ENCODE assay signal across 14 cellular contexts in genomic region chr7:41701542-41701941, GRCh38. TPM values are rescaled to one million over a fixed set of nuclear protein-coding genes. Genes with fewer than 3 reads are reported as not detected.
A peak's percentile ranks its signal among the peaks of the same experiment; 100 is the strongest.
DNase-seq lines count a peak whose midpoint lies in the region; ATAC-seq, FAIRE-seq and TF ChIP-seq lines count a peak whose summit lies in the region.
"Had no signal": no experiment of that assay in that cellular context is flagged by ENCODE, and none has a peak within 500 bp of the region (broad histone marks: within the 10 kb centered on the region; RNA-seq: fewer than 3 reads in every experiment).

No MANE protein-coding gene starts in this region.

- ATAC-seq in SK-N-SH treated with all-trans-retinoic acid at 6 μM for 48 hours, result no peak
- ATAC-seq in lower lobe of right lung, result no peak
- ATAC-seq in thoracic aorta (ENCODE audit: insufficient number of reproducible peaks, low FRiP score, low read depth), result no peak
- no peak for ATAC-seq in GM18909 (IDR thresholded peaks at IDR 0.05; ENCODE audit: poor library complexity, unreplicated experiment)
- ATAC-seq in GM21526 (IDR thresholded peaks at IDR 0.05; ENCODE audit: low FRiP score, unreplicated experiment), result no peak

- H3K4me1 ChIP-seq in SK-N-SH (ENCODE audit: control insufficient read depth in 1 of 2, insufficient read depth in 2 of 2, low read depth in 1 of 2, low read length in 1 of 2) (peaks cover 19 to 24% of the 10 kb centered on the region in 2 experiments), H1 (replicated peaks in 1 of 4; ENCODE audit: control insufficient read depth in 3 of 4, insufficient read depth in 4 of 4, low read length in 3 of 4) (peaks cover 13 to 32% (median 19%) of the 10 kb centered on the region in 4 experiments), lower lobe of right lung (peaks cover 25% of the 10 kb centered on the region), thoracic aorta (ENCODE audit: control insufficient read depth in 1 of 2, low read depth in 2 of 2) (peaks cover 12 to 60% of the 10 kb centered on the region in 2 donors)

- H3K27ac ChIP-seq in SK-N-SH (ENCODE audit: low read depth in 2 of 2, low read length in 1 of 2) (peak overlapping the region; percentile 73 to 92; a peak in 3 of 4 replicates), H1 (ENCODE audit: low read depth, low read length) (no peak overlapping the region), lower lobe of right lung (peak overlapping the region; percentile 49), thoracic aorta (peak overlapping the region; percentile 86 to 88)
- H3K27ac ChIP-seq: HL-60 had no signal

- TF ChIP-seq CTCF in SK-N-SH (IDR thresholded peaks at IDR 0.05) (no peak), H1 (IDR thresholded peaks at IDR 0.05; ENCODE audit: control extremely low read depth in 1 of 3, insufficient read depth in 1 of 3, low read depth in 1 of 3, low read length in 3 of 3) (no peak), lower lobe of right lung (IDR thresholded peaks at IDR 0.05) (no peak), thoracic aorta (IDR thresholded peaks at IDR 0.05) (no peak)

- no peak overlapping the region for H3K14ac ChIP-seq in H1 (ENCODE audit: insufficient read length)

- H4K8ac ChIP-seq in H1 (ENCODE audit: extremely low read depth, insufficient read depth, low read length), result no peak overlapping the region

- H2AFZ ChIP-seq in SK-N-SH (ENCODE audit: low read depth), result no peak overlapping the region
- H2AFZ ChIP-seq in H1 (ENCODE audit: low read length), result peak overlapping the region; percentile 86; the same call in 1 of the 2 replicates

- 74% methylated on average over 9 of the region's 9 CpGs for WGBS in SK-N-SH (ENCODE audit: low lambda C conversion rate)
- 10% methylated on average over 9 of the region's 9 CpGs; no CpG with 5 or more reads in 1 of the 2 experiments for WGBS in H1 (ENCODE audit: extremely low coverage in 1 of 2, insufficient coverage in 1 of 2, insufficient read length in 1 of 2, insufficient replicate concordance in 2 of 2, low coverage in 1 of 2, low lambda C conversion rate in 2 of 2, missing lambda C conversion rate in 1 of 2), 2 experiments

- H2AK5ac ChIP-seq in H1 (ENCODE audit: low read depth, low read length), result no peak overlapping the region

- H3K9ac ChIP-seq in SK-N-SH, result peak overlapping the region; percentile 85
- no peak overlapping the region for H3K9ac ChIP-seq in H1 (replicated peaks in 1 of 4; ENCODE audit: extremely low read depth in 1 of 4, low read depth in 3 of 4, low read length in 3 of 4)

- no peak overlapping the region; the same call in 1 of the 2 replicates for H3K18ac ChIP-seq in H1 (ENCODE audit: extremely low read depth, low read length)

- no peak overlapping the region for H2BK20ac ChIP-seq in H1 (ENCODE audit: low read length)

- CTCF ChIA-PET in SK-N-SH (lab: Yijun Ruan, JAX) (interaction anchor here (2.5 to 11.0 kb wide), 4 partner anchors 7 to 1468 kb away, joined by 11 to 148 read pairs (median 91); no protein-coding TSS in a partner anchor), H1 (lab: Charles Lee; ENCODE audit: partially characterized antibody) (interaction anchor here (1.2 to 2.6 kb wide), 4 partner anchors 10 to 698 kb away, joined by 3 to 19 read pairs (median 6); no protein-coding TSS in a partner anchor)

- H2BK120ac ChIP-seq in H1 (replicated peaks; ENCODE audit: low read depth, low read length), result no peak overlapping the region

- H2BK15ac ChIP-seq in H1 (ENCODE audit: low read length), result no peak overlapping the region

- H3K36me3 ChIP-seq in SK-N-SH (replicated peaks in 1 of 2; ENCODE audit: control insufficient read depth in 1 of 2, insufficient read depth in 2 of 2, low read length in 1 of 2) (peaks cover 34 to 36% of the 10 kb centered on the region in 2 experiments), H1 (ENCODE audit: control insufficient read depth in 2 of 4, insufficient read depth in 4 of 4, low read length in 3 of 4) (no peaks in the 10 kb centered on the region), lower lobe of right lung (no peaks in the 10 kb centered on the region), thoracic aorta (no peaks in the 10 kb centered on the region)
- H3K36me3 ChIP-seq: tibial nerve had no signal

- H3K9me3 ChIP-seq in SK-N-SH (no peaks in the 10 kb centered on the region), H1 (ENCODE audit: insufficient read depth in 2 of 2, low read depth in 1 of 2, low read length in 1 of 2) (no peaks in the 10 kb centered on the region), lower lobe of right lung (no peaks in the 10 kb centered on the region), thoracic aorta (no peaks in the 10 kb centered on the region)
- H3K9me3 ChIP-seq: tibial nerve had no signal

- H3K27me3 ChIP-seq in SK-N-SH (ENCODE audit: insufficient read depth), result no peaks in the 10 kb centered on the region
- peaks cover under 1 to 14% (median 9%) of the 10 kb centered on the region in 4 experiments for H3K27me3 ChIP-seq in H1 (replicated peaks in 1 of 4; ENCODE audit: control insufficient read depth in 3 of 4, extremely low read depth in 1 of 4, insufficient read depth in 3 of 4, low read length in 3 of 4)
- H3K27me3 ChIP-seq in lower lobe of right lung (ENCODE audit: low read depth), result peaks cover 12% of the 10 kb centered on the region
- H3K27me3 ChIP-seq in thoracic aorta (replicated peaks; ENCODE audit: insufficient read depth), result no peaks in the 10 kb centered on the region

- H3K4me3 ChIP-seq in SK-N-SH (ENCODE audit: low read depth in 2 of 2, low read length in 1 of 2) (peak overlapping the region; percentile 58 to 90), H1 (ENCODE audit: extremely low read depth in 1 of 4, insufficient read depth in 2 of 4, low read depth in 3 of 4, low read length in 4 of 4) (peak overlapping the region; percentile 40 to 70 (median 50); a peak in 5 of 8 replicates), lower lobe of right lung (peak overlapping the region; percentile 38), thoracic aorta (peak overlapping the region; percentile 72)

- intact Hi-C loops in lower lobe of right lung (cut with DNase I), result no loop called here

- H3F3A ChIP-seq in SK-N-SH (replicated peaks; ENCODE audit: insufficient read depth), result peaks cover 70% of the 10 kb centered on the region

- no peak overlapping the region for H2BK5ac ChIP-seq in H1 (ENCODE audit: low read depth, low read length)

- H3K79me1 ChIP-seq in H1 (ENCODE audit: low read depth, low read length), result no peaks in the 10 kb centered on the region

- no peaks in the 10 kb centered on the region for H3K9me2 ChIP-seq in SK-N-SH

- no peak for FAIRE-seq in H1 (lab: Jason Lieb, UNC)
- FAIRE-seq: colon had no signal

- no peak overlapping the region for H2BK12ac ChIP-seq in H1 (ENCODE audit: low read depth, low read length)

- H4K20me1 ChIP-seq in SK-N-SH (ENCODE audit: insufficient read depth) (peaks cover 39% of the 10 kb centered on the region), H1 (replicated peaks in 1 of 2; ENCODE audit: control insufficient read depth in 1 of 2, insufficient read depth in 2 of 2, low read length in 2 of 2) (no peaks in the 10 kb centered on the region)

- H3K4ac ChIP-seq in H1 (replicated peaks; ENCODE audit: insufficient read length, low read depth, low read length), result no peak overlapping the region

- TF ChIP-seq RAD21 in SK-N-SH (IDR thresholded peaks at IDR 0.05; ENCODE audit: low read length) (no peak), H1 (IDR thresholded peaks at IDR 0.05 in 1 of 2, conservative IDR thresholded peaks at IDR 0.05 in 1 of 2; ENCODE audit: low read depth in 2 of 2, low read length in 2 of 2) (no peak)

- peaks cover 87% of the 10 kb centered on the region for H3K79me2 ChIP-seq in SK-N-SH (ENCODE audit: insufficient read depth)
- no peaks in the 10 kb centered on the region for H3K79me2 ChIP-seq in H1 (ENCODE audit: control insufficient read depth in 1 of 2, insufficient read depth in 2 of 2, low read length in 2 of 2)

- TF ChIP-seq POLR2A in H1 (IDR thresholded peaks at IDR 0.05; ENCODE audit: control extremely low read depth in 1 of 2, low read depth in 2 of 2, low read length in 2 of 2), result no peak

- DNase-seq in SK-N-SH (no peak), H1 (ENCODE audit: low read depth in 1 of 2, low spot score in 2 of 2) (no peak), lower lobe of right lung (no peak), thoracic aorta (ENCODE audit: low spot score) (no peak)
- DNase-seq in stimulated activated CD4-positive, alpha-beta T cell treated with anti-CD3 and anti-CD28 coated beads, Interleukin-2, amount 100 ng/mL, for 24 hours, result no peak
- DNase-seq: 8988T; activated CD4-positive, alpha-beta T cell treated with anti-CD3 and anti-CD28 coated beads, Interleukin-2, amount 50 U/mL, for 48 hours; activated effector memory CD4-positive, alpha-beta T cell treated with anti-CD3 and anti-CD28 coated beads, Interleukin-2, amount 50 U/mL, for 16 hours had no signal

- no peak overlapping the region for H3K23ac ChIP-seq in H1 (ENCODE audit: insufficient read length)

- H4K5ac ChIP-seq in H1 (ENCODE audit: insufficient read length, low read depth, low read length), result no peak overlapping the region

- TF ChIP-seq EP300 in SK-N-SH (IDR thresholded peaks at IDR 0.05; ENCODE audit: borderline replicate concordance in 1 of 2, low read depth in 1 of 2, low read length in 1 of 2), result no peak
- TF ChIP-seq EP300 in H1 (IDR thresholded peaks at IDR 0.05; ENCODE audit: borderline replicate concordance in 1 of 2, low read depth in 2 of 2, low read length in 2 of 2), result no peak

- POLR2A ChIA-PET in SK-N-SH (lab: Yijun Ruan, JAX), result no interaction called here
- POLR2A ChIA-PET in H1 (lab: Charles Lee; ENCODE audit: partially characterized antibody), result no interaction called here

- H3K23me2 ChIP-seq in H1 (ENCODE audit: low read depth, low read length), result peaks cover 11% of the 10 kb centered on the region

- H4K91ac ChIP-seq in H1 (replicated peaks; ENCODE audit: insufficient read length, low read length), result no peak overlapping the region

- no peak overlapping the region for H3K56ac ChIP-seq in H1 (replicated peaks; ENCODE audit: insufficient read length, low read depth, low read length)

- peak overlapping the region; percentile 94 for H3K4me2 ChIP-seq in SK-N-SH
- peak overlapping the region; percentile 95 to 98 for H3K4me2 ChIP-seq in H1 (ENCODE audit: insufficient read depth in 1 of 2, low read depth in 2 of 2, low read length in 2 of 2)

TF ChIP-seq in H1, 55 proteins besides CTCF, POLR2A, EP300 and RAD21 (continues in another document):
- TF ChIP-seq EZH2 (IDR thresholded peaks at IDR 0.05; ENCODE audit: low read depth, low read length, severe bottlenecking), result no peak

RNA-seq across cellular contexts. Expression of gene INHBA, which starts 1.3 kb away (rescaled TPM):
- polyA plus RNA-seq in SK-N-SH (2012; rRNA removed) (81.0 and 110 TPM in 2 replicates), H1 (2011; rRNA removed) (1.1 TPM in 2 replicates)
- polyA plus RNA-seq in SK-N-SH (2012; cell fraction: cytosol; rRNA removed), result 68.9 and 78.0 TPM in 2 replicates
- polyA plus RNA-seq in SK-N-SH (2012; cell fraction: nucleus; rRNA removed), result 100 and 120 TPM in 2 replicates
- total RNA-seq in H1 (2021; fragmentation: NEBNext Ultra II Directional; extraction: Animal tissue kit (Norgen Biotek cat#: 25700)), result 2.7 and 2.8 TPM in 2 replicates
- polyA plus RNA-seq in H1 (2011; cell fraction: cytosol; rRNA removed), result 1.2 TPM
- 3.3 TPM for polyA plus RNA-seq in H1 (2011; cell fraction: nucleus; rRNA removed)
- 1.8 to 2.4 TPM (median 2.1 TPM) in 4 replicates for polyA plus RNA-seq in H1 (2012, experiment 1 of 2)
- 0.52 TPM for polyA plus RNA-seq in H1 (2012, experiment 2 of 2)
- polyA plus RNA-seq in H1 (2013, experiment 1 of 2), result 0.59 TPM
- polyA plus RNA-seq in H1 (2013, experiment 2 of 2), result 0.96 TPM
- 3.3 and 5.0 TPM in 2 replicates for polyA minus RNA-seq in H1 (2011; rRNA and poly(A)+ RNA removed)
- 2.0 TPM for polyA minus RNA-seq in H1 (2011; cell fraction: cytosol; rRNA and poly(A)+ RNA removed)
- 6.6 TPM for polyA minus RNA-seq in H1 (2011; cell fraction: nucleus; rRNA and poly(A)+ RNA removed)
- total RNA-seq in lower lobe of right lung (81.2 TPM), thoracic aorta (10 to 100 TPM; 24.0 to 44.8 TPM)

Comparison
In these comparisons a context has a peak if more than half of its experiments do, and no peak if none do; other contexts are left out.
1. Of the 17 proteins assayed by ChIP-seq in both H1 and SK-N-SH: peak only in H1: none; only in SK-N-SH: TAF1; in both: none; in neither: 16.